In the genomic region with DNA sequence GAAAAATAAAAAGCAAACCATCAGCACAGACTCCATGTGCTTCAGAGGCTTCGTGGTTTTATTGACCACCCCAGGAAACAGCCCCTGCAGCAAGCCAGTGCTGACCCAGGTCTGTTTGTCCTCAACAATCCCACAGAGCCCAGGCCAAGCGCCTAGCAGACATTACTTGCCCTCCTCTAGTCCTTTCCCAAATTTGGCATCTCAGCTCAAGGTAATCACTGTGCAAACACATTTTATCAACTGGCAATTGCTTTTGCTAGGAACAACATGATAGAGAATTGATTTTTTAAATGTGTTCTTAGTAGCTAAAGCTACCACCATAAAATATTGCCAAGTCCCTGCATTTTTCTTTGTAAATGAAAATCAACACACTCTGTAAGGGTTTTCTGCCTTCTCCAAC, we compare ENCODE assay signal across 25 cellular contexts.
"Had no signal": no experiment of that assay in that cellular context is flagged by ENCODE, and none has a peak within 500 bp of the region (broad histone marks: within the 10 kb centered on the region; RNA-seq: fewer than 3 reads in every experiment).

No MANE protein-coding gene starts in this region.

- H3K36me3 Mint-ChIP-seq: activated CD8-positive, alpha-beta memory T cell treated with anti-CD3 and anti-CD28 coated beads, Interleukin-2, amount 10 ng/mL, durations not matched to agents 7 days and 5 days; activated naive CD4-positive, alpha-beta T cell treated with anti-CD3 and anti-CD28 coated beads, Interleukin-2, amount 50 U/mL, for 24 hours had no signal

- H3K27ac Mint-ChIP-seq: activated B cell treated with CpG ODN at 0.5 μM for 24 hours; activated CD4-positive, alpha-beta T cell treated with anti-CD3 and anti-CD28 coated beads, Interleukin-2, amount 10 ng/mL, durations not matched to agents 24 days and 14 days; activated CD8-positive, alpha-beta memory T cell treated with anti-CD3 and anti-CD28 coated beads, Interleukin-2, amount 10 ng/mL, durations not matched to agents 7 days and 5 days; activated naive CD4-positive, alpha-beta T cell treated with anti-CD3 and anti-CD28 coated beads, Interleukin-2, amount 50 U/mL, for 24 hours; activated T-cell treated with anti-CD3 and anti-CD28 coated beads, Interleukin-2, amount 50 U/mL, for 24 hours; activated T-helper 1 cell treated with anti-CD3 and anti-CD28 coated beads, Interleukin-12 subunit alpha, Interleukin-12 subunit beta, Interleukin-2, Interleukin-4 antibody, amounts not matched to agents 30 ng/mL and 10 ng/mL and 1 ng/mL, durations not matched to agents 14 hours and 24 hours and 36 hours; T-helper 2 cell treated with Interferon-gamma antibody and Interleukin-4, amounts not matched to agents 5 μg/mL and 100 μg/mL, for 36 hours had no signal

- H3K4me1 Mint-ChIP-seq: activated B cell treated with CpG ODN at 0.5 μM for 24 hours; activated CD4-positive, alpha-beta T cell treated with anti-CD3 and anti-CD28 coated beads, Interleukin-2, amount 10 ng/mL, durations not matched to agents 24 days and 14 days; activated naive CD4-positive, alpha-beta T cell treated with anti-CD3 and anti-CD28 coated beads, Interleukin-2, amount 50 U/mL, for 24 hours had no signal

- H3K9me3 Mint-ChIP-seq: activated B cell treated with CpG ODN at 0.5 μM for 24 hours; activated CD4-positive, alpha-beta T cell treated with anti-CD3 and anti-CD28 coated beads, Interleukin-2, amount 10 ng/mL, durations not matched to agents 24 days and 14 days; activated naive CD4-positive, alpha-beta T cell treated with anti-CD3 and anti-CD28 coated beads, Interleukin-2, amount 50 U/mL, for 24 hours; activated T-cell treated with anti-CD3 and anti-CD28 coated beads, Interleukin-2, amount 50 U/mL, for 24 hours; activated T-helper 1 cell treated with anti-CD3 and anti-CD28 coated beads, Interleukin-12 subunit alpha, Interleukin-12 subunit beta, Interleukin-2, Interleukin-4 antibody, amounts not matched to agents 30 ng/mL and 10 ng/mL and 1 ng/mL, durations not matched to agents 14 hours and 24 hours and 36 hours; T-helper 2 cell treated with Interferon-gamma antibody and Interleukin-4, amounts not matched to agents 5 μg/mL and 100 μg/mL, for 36 hours had no signal

- H3K4me3 Mint-ChIP-seq: activated B cell treated with CpG ODN at 0.5 μM for 24 hours; activated CD4-positive, alpha-beta T cell treated with anti-CD3 and anti-CD28 coated beads, Interleukin-2, amount 10 ng/mL, durations not matched to agents 24 days and 14 days; activated CD8-positive, alpha-beta memory T cell treated with anti-CD3 and anti-CD28 coated beads, Interleukin-2, amount 10 ng/mL, durations not matched to agents 7 days and 5 days; activated naive CD4-positive, alpha-beta T cell treated with anti-CD3 and anti-CD28 coated beads, Interleukin-2, amount 50 U/mL, for 24 hours; activated T-cell treated with anti-CD3 and anti-CD28 coated beads, Interleukin-2, amount 50 U/mL, for 24 hours; activated T-helper 1 cell treated with anti-CD3 and anti-CD28 coated beads, Interleukin-12 subunit alpha, Interleukin-12 subunit beta, Interleukin-2, Interleukin-4 antibody, amounts not matched to agents 30 ng/mL and 10 ng/mL and 1 ng/mL, durations not matched to agents 14 hours and 24 hours and 36 hours; T-helper 2 cell treated with Interferon-gamma antibody and Interleukin-4, amounts not matched to agents 5 μg/mL and 100 μg/mL, for 36 hours had no signal

- ATAC-seq: activated CD8-positive, alpha-beta memory T cell treated with anti-CD3 and anti-CD28 coated beads, Interleukin-2, amount 10 ng/mL, durations not matched to agents 7 days and 5 days had no signal

- DNase-seq: activated B cell treated with CpG ODN at 0.5 μM for 24 hours; activated CD4-positive, alpha-beta T cell treated with anti-CD3 and anti-CD28 coated beads for 1 hour; activated CD4-positive, alpha-beta T cell treated with anti-CD3 and anti-CD28 coated beads, Interleukin-2, amount 10 ng/mL, durations not matched to agents 24 days and 14 days; activated CD4-positive, alpha-beta T cell treated with anti-CD3 and anti-CD28 coated beads, Interleukin-2, amount 50 U/mL, for 48 hours; activated CD8-positive, alpha-beta memory T cell treated with anti-CD3 and anti-CD28 coated beads, Interleukin-2, amount 10 ng/mL, durations not matched to agents 7 days and 5 days; activated effector memory CD4-positive, alpha-beta T cell treated with Interleukin-2 at 50 U/mL for 16 hours; activated naive CD4-positive, alpha-beta T cell; activated T-cell treated with anti-CD3 and anti-CD28 coated beads, Interleukin-2, amount 50 U/mL, for 24 hours; aorta; central memory CD4-positive, alpha-beta T cell; Kasumi-1; KBM-7; NCI-H1048; NCI-H1436 treated with DMSO at 0.1 percent for 48 hours; NCI-H2029 treated with DMSO at 0.1 percent for 48 hours; NCI-H510A treated with DMSO at 0.1 percent for 48 hours; NCI-H82; Peyer's patch; Right ventricle myocardium superior; SJCRH30; SK-N-SH; SW 1271 had no signal
